Comparison of ENCODE assay signal across 1 cellular context in the genomic region with DNA sequence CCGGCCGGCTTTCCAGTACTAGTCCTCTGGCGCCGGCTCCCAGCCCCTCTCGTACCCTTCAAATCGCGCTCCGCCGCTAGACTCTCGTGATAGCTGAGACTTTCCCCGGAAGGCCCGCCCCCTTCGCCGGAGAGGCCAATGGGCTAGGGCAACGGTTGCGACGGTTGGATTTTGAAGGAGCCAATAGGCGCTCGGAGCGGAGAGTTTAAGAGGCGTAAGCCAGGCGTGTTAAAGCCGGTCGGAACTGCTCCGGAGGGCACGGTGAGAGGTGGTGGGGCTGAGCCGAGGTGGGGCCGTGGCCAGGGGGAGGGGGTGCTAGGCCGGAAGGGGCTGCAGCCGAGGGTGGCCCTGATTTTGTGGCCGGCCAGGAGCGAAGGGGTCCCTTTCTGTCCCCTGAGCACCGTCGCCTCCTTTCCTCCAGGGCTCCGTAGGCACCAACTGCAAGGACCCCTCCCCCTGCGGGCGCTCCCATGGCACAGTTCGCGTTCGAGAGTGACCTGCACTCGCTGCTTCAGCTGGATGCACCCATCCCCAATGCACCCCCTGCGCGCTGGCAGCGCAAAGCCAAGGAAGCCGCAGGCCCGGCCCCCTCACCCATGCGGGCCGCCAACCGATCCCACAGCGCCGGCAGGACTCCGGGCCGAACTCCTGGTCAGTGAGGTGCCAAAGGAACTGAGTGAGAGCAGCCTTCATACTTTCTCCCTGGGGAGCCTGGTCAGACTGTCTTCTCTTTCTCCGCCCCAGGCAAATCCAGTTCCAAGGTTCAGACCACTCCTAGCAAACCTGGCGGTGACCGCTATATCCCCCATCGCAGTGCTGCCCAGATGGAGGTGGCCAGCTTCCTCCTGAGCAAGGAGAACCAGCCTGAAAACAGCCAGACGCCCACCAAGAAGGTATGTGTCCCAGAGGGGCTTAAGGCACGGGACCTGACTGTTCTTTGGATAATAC.
TF ChIP-seq lines count a peak whose summit lies in the region.

A gene (plus strand): TSS at position 236 of the 948 bp plus-strand sequence. CDS start 235 bp downstream, at position 471.

TF ChIP-seq in HEK293, 187 proteins besides CTCF, POLR2A, EP300 and RAD21 (continued from another document and continues in another):
- TF ChIP-seq, protein P1, sequence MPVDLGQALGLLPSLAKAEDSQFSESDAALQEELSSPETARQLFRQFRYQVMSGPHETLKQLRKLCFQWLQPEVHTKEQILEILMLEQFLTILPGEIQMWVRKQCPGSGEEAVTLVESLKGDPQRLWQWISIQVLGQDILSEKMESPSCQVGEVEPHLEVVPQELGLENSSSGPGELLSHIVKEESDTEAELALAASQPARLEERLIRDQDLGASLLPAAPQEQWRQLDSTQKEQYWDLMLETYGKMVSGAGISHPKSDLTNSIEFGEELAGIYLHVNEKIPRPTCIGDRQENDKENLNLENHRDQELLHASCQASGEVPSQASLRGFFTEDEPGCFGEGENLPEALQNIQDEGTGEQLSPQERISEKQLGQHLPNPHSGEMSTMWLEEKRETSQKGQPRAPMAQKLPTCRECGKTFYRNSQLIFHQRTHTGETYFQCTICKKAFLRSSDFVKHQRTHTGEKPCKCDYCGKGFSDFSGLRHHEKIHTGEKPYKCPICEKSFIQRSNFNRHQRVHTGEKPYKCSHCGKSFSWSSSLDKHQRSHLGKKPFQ (tag by site-specific recombination; IDR thresholded peaks at IDR 0.05) = 0 out of 2 replicates have a peak, but pooled peaks have one; percentile 15
- TF ChIP-seq ZNF514 (tag by site-specific recombination; IDR thresholded peaks at IDR 0.05) (no peak), ZNF629 (tag by site-specific recombination; IDR thresholded peaks at IDR 0.05) (no peak), ZNF184 (tag by site-specific recombination; IDR thresholded peaks at IDR 0.05) (no peak), ZFP69B (tag by site-specific recombination; IDR thresholded peaks at IDR 0.05) (peak; percentile 75), OVOL3 (tag by site-specific recombination; IDR thresholded peaks at IDR 0.05) (peak; percentile 59; the same call in 1 of the 2 replicates), ZXDB (tag by site-specific recombination; IDR thresholded peaks at IDR 0.05) (peak; percentile 50; the same call in 1 of the 2 replicates), ZNF174 (tag by site-specific recombination; IDR thresholded peaks at IDR 0.05) (no peak), ZNF501 (tag by site-specific recombination; IDR thresholded peaks at IDR 0.05) (peak; percentile 74; the same call in 1 of the 2 replicates), BCL11B (tag by site-specific recombination; IDR thresholded peaks at IDR 0.05; ENCODE audit: low read depth) (0 out of 2 replicates have a peak, but pooled peaks have one; percentile 18), ZNF843 (tag by site-specific recombination; IDR thresholded peaks at IDR 0.05) (peak; percentile 11; the same call in 1 of the 2 replicates), ZFP41 (tag by site-specific recombination; IDR thresholded peaks at IDR 0.05; ENCODE audit: borderline replicate concordance) (peak; percentile 34; the same call in 1 of the 2 replicates), ZNF2 (tag by site-specific recombination; IDR thresholded peaks at IDR 0.05) (peak; percentile 67; the same call in 1 of the 2 replicates), KLF9 (tag by site-specific recombination; IDR thresholded peaks at IDR 0.05; ENCODE audit: low read depth) (peak; percentile 63), ZBTB7A (tag by site-specific recombination; IDR thresholded peaks at IDR 0.05; ENCODE audit: low read depth) (no peak), PRDM1 (tag by site-specific recombination; IDR thresholded peaks at IDR 0.05) (peak; percentile 48), ZNF555 (tag by site-specific recombination; conservative IDR thresholded peaks at IDR 0.05) (no peak), ZNF366 (tag by site-specific recombination; conservative IDR thresholded peaks at IDR 0.05) (no peak), ZBTB48 (tag by site-specific recombination; IDR thresholded peaks at IDR 0.05) (peak; percentile 72), SP2 (tag by site-specific recombination; IDR thresholded peaks at IDR 0.05) (peak; percentile 95), KLF8 (tag by site-specific recombination; IDR thresholded peaks at IDR 0.05) (peak; percentile 48; the same call in 1 of the 2 replicates), ZNF530 (tag by site-specific recombination; IDR thresholded peaks at IDR 0.05; ENCODE audit: low read depth) (no peak), ZBTB8A (tag by site-specific recombination; IDR thresholded peaks at IDR 0.05) (peak; percentile 95), ZNF175 (tag by site-specific recombination; IDR thresholded peaks at IDR 0.05) (no peak), EGR2 (tag by site-specific recombination; IDR thresholded peaks at IDR 0.05; ENCODE audit: low read depth) (no peak), FEZF1 (tag by site-specific recombination; IDR thresholded peaks at IDR 0.05) (no peak)
- TF ChIP-seq, protein P2, sequence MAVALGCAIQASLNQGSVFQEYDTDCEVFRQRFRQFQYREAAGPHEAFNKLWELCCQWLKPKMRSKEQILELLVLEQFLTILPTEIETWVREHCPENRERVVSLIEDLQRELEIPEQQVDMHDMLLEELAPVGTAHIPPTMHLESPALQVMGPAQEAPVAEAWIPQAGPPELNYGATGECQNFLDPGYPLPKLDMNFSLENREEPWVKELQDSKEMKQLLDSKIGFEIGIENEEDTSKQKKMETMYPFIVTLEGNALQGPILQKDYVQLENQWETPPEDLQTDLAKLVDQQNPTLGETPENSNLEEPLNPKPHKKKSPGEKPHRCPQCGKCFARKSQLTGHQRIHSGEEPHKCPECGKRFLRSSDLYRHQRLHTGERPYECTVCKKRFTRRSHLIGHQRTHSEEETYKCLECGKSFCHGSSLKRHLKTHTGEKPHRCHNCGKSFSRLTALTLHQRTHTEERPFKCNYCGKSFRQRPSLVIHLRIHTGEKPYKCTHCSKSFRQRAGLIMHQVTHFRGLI (tag by site-specific recombination; IDR thresholded peaks at IDR 0.05) = peak; percentile 93
- TF ChIP-seq, protein P3, sequence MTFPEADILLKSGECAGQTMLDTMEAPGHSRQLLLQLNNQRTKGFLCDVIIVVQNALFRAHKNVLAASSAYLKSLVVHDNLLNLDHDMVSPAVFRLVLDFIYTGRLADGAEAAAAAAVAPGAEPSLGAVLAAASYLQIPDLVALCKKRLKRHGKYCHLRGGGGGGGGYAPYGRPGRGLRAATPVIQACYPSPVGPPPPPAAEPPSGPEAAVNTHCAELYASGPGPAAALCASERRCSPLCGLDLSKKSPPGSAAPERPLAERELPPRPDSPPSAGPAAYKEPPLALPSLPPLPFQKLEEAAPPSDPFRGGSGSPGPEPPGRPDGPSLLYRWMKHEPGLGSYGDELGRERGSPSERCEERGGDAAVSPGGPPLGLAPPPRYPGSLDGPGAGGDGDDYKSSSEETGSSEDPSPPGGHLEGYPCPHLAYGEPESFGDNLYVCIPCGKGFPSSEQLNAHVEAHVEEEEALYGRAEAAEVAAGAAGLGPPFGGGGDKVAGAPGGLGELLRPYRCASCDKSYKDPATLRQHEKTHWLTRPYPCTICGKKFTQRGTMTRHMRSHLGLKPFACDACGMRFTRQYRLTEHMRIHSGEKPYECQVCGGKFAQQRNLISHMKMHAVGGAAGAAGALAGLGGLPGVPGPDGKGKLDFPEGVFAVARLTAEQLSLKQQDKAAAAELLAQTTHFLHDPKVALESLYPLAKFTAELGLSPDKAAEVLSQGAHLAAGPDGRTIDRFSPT (tag by site-specific recombination; IDR thresholded peaks at IDR 0.05) = peak; percentile 70; the same call in 1 of the 2 replicates
- TF ChIP-seq, protein P4, sequence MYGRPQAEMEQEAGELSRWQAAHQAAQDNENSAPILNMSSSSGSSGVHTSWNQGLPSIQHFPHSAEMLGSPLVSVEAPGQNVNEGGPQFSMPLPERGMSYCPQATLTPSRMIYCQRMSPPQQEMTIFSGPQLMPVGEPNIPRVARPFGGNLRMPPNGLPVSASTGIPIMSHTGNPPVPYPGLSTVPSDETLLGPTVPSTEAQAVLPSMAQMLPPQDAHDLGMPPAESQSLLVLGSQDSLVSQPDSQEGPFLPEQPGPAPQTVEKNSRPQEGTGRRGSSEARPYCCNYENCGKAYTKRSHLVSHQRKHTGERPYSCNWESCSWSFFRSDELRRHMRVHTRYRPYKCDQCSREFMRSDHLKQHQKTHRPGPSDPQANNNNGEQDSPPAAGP (tag by site-specific recombination; IDR thresholded peaks at IDR 0.05) = no peak
- TF ChIP-seq, protein P5, sequence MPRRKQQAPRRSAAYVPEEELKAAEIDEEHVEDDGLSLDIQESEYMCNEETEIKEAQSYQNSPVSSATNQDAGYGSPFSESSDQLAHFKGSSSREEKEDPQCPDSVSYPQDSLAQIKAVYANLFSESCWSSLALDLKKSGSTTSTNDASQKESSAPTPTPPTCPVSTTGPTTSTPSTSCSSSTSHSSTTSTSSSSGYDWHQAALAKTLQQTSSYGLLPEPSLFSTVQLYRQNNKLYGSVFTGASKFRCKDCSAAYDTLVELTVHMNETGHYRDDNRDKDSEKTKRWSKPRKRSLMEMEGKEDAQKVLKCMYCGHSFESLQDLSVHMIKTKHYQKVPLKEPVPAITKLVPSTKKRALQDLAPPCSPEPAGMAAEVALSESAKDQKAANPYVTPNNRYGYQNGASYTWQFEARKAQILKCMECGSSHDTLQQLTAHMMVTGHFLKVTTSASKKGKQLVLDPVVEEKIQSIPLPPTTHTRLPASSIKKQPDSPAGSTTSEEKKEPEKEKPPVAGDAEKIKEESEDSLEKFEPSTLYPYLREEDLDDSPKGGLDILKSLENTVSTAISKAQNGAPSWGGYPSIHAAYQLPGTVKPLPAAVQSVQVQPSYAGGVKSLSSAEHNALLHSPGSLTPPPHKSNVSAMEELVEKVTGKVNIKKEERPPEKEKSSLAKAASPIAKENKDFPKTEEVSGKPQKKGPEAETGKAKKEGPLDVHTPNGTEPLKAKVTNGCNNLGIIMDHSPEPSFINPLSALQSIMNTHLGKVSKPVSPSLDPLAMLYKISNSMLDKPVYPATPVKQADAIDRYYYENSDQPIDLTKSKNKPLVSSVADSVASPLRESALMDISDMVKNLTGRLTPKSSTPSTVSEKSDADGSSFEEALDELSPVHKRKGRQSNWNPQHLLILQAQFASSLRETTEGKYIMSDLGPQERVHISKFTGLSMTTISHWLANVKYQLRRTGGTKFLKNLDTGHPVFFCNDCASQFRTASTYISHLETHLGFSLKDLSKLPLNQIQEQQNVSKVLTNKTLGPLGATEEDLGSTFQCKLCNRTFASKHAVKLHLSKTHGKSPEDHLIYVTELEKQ (tag by site-specific recombination; IDR thresholded peaks at IDR 0.05; ENCODE audit: borderline replicate concordance) = 0 out of 2 replicates have a peak, but pooled peaks have one; percentile 10
- TF ChIP-seq, protein P6, sequence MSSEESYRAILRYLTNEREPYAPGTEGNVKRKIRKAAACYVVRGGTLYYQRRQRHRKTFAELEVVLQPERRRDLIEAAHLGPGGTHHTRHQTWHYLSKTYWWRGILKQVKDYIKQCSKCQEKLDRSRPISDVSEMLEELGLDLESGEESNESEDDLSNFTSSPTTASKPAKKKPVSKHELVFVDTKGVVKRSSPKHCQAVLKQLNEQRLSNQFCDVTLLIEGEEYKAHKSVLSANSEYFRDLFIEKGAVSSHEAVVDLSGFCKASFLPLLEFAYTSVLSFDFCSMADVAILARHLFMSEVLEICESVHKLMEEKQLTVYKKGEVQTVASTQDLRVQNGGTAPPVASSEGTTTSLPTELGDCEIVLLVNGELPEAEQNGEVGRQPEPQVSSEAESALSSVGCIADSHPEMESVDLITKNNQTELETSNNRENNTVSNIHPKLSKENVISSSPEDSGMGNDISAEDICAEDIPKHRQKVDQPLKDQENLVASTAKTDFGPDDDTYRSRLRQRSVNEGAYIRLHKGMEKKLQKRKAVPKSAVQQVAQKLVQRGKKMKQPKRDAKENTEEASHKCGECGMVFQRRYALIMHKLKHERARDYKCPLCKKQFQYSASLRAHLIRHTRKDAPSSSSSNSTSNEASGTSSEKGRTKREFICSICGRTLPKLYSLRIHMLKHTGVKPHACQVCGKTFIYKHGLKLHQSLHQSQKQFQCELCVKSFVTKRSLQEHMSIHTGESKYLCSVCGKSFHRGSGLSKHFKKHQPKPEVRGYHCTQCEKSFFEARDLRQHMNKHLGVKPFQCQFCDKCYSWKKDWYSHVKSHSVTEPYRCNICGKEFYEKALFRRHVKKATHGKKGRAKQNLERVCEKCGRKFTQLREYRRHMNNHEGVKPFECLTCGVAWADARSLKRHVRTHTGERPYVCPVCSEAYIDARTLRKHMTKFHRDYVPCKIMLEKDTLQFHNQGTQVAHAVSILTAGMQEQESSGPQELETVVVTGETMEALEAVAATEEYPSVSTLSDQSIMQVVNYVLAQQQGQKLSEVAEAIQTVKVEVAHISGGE (tag by site-specific recombination; conservative IDR thresholded peaks at IDR 0.05; ENCODE audit: low read depth) = peak; percentile 76
- TF ChIP-seq, protein P7, sequence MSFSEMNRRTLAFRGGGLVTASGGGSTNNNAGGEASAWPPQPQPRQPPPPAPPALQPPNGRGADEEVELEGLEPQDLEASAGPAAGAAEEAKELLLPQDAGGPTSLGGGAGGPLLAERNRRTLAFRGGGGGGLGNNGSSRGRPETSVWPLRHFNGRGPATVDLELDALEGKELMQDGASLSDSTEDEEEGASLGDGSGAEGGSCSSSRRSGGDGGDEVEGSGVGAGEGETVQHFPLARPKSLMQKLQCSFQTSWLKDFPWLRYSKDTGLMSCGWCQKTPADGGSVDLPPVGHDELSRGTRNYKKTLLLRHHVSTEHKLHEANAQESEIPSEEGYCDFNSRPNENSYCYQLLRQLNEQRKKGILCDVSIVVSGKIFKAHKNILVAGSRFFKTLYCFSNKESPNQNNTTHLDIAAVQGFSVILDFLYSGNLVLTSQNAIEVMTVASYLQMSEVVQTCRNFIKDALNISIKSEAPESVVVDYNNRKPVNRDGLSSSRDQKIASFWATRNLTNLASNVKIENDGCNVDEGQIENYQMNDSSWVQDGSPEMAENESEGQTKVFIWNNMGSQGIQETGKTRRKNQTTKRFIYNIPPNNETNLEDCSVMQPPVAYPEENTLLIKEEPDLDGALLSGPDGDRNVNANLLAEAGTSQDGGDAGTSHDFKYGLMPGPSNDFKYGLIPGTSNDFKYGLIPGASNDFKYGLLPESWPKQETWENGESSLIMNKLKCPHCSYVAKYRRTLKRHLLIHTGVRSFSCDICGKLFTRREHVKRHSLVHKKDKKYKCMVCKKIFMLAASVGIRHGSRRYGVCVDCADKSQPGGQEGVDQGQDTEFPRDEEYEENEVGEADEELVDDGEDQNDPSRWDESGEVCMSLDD (tag by site-specific recombination; IDR thresholded peaks at IDR 0.05) = 0 out of 2 replicates have a peak, but pooled peaks have one; percentile 39
- TF ChIP-seq, protein P8, sequence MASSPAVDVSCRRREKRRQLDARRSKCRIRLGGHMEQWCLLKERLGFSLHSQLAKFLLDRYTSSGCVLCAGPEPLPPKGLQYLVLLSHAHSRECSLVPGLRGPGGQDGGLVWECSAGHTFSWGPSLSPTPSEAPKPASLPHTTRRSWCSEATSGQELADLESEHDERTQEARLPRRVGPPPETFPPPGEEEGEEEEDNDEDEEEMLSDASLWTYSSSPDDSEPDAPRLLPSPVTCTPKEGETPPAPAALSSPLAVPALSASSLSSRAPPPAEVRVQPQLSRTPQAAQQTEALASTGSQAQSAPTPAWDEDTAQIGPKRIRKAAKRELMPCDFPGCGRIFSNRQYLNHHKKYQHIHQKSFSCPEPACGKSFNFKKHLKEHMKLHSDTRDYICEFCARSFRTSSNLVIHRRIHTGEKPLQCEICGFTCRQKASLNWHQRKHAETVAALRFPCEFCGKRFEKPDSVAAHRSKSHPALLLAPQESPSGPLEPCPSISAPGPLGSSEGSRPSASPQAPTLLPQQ (tag by site-specific recombination; IDR thresholded peaks at IDR 0.05) = peak; percentile 81
